Comparison of ENCODE assay signal across 8 cellular contexts in genomic region chr6:32188381-32189081, GRCh38. TPM values are rescaled to one million over a fixed set of nuclear protein-coding genes. Genes with fewer than 3 reads are reported as not detected.
DNase-seq lines count a peak whose midpoint lies in the region; ATAC-seq and TF ChIP-seq lines count a peak whose summit lies in the region.

No MANE protein-coding gene starts in this region.

- H3K36me3 ChIP-seq in MG63: peaks cover 5% of the 10 kb centered on the region; the same call in 1 of the 2 replicates
- peaks cover 10 to 58% (median 15%) of the 10 kb centered on the region in 3 experiments for H3K36me3 ChIP-seq in naive thymus-derived CD4-positive, alpha-beta T cell (ENCODE audit: control insufficient read depth in 2 of 3, insufficient read depth in 3 of 3, low read length in 3 of 3)

- H3K4me1 ChIP-seq in naive thymus-derived CD4-positive, alpha-beta T cell (ENCODE audit: control insufficient read depth in 2 of 2, insufficient read depth in 2 of 2, low read length in 2 of 2): peaks cover 20 to 33% of the 10 kb centered on the region in 2 donors

- no peak for ATAC-seq in naive thymus-derived CD4-positive, alpha-beta T cell
- ATAC-seq in HG02678 (IDR thresholded peaks at IDR 0.05; ENCODE audit: unreplicated experiment) (no peak), HG02623 (IDR thresholded peaks at IDR 0.05; ENCODE audit: unreplicated experiment) (no peak)

- POLR2A ChIA-PET in naive thymus-derived CD4-positive, alpha-beta T cell (lab: Charles Lee): interaction anchor here (0.9 to 10.6 kb wide), 6 partner anchors 7 to 657 kb away, joined by 3 to 259 read pairs (median 7); partner anchors contain the start of genes AGPAT1, ATF6B and RNF5
- POLR2A ChIA-PET in HEK293T (lab: Yijun Ruan, JAX): interaction anchor here (11.7 kb wide), 1 partner anchor 10 kb away, joined by 153 read pairs; the partner anchor contains the start of genes AGPAT1 and RNF5

- intact Hi-C loops in naive thymus-derived CD4-positive, alpha-beta T cell (cut with micrococcal nuclease): no loop called here

- H3K27me3 ChIP-seq in MG63: no peaks in the 10 kb centered on the region
- H3K27me3 ChIP-seq in naive thymus-derived CD4-positive, alpha-beta T cell (ENCODE audit: control insufficient read depth in 2 of 2, insufficient read depth in 2 of 2, low read length in 2 of 2): no peaks in the 10 kb centered on the region

- DNase-seq in AG10803 (ENCODE audit: low read depth): peak; percentile 34
- no peak for DNase-seq in MG63
- DNase-seq in coronary artery (ENCODE audit: low spot score): peak; percentile 71
- no peak for DNase-seq in naive thymus-derived CD4-positive, alpha-beta T cell
- DNase-seq in HEK293T (ENCODE audit: extremely low spot score): no peak
- DNase-seq in dedifferentiated amniotic fluid mesenchymal stem cell (ENCODE audit: extremely low spot score): no peak

- peak overlapping the region; percentile 90 to 100 (median 97) for H3K4me3 Mint-ChIP-seq in naive thymus-derived CD4-positive, alpha-beta T cell

- peaks cover 17 to 49% (median 35%) of the 10 kb centered on the region in 5 donors for H3K36me3 Mint-ChIP-seq in naive thymus-derived CD4-positive, alpha-beta T cell

- TF ChIP-seq CTCF in AG10803 (conservative IDR thresholded peaks at IDR 0.05; ENCODE audit: low read length) (no peak; the same call in 1 of the 2 replicates), coronary artery (IDR thresholded peaks at IDR 0.05) (no peak)

- peaks cover 36 to 46% (median 42%) of the 10 kb centered on the region in 7 donors for H3K4me1 Mint-ChIP-seq in naive thymus-derived CD4-positive, alpha-beta T cell

- no peaks in the 10 kb centered on the region for H3K9me3 Mint-ChIP-seq in naive thymus-derived CD4-positive, alpha-beta T cell

- CTCF ChIA-PET in naive thymus-derived CD4-positive, alpha-beta T cell (lab: Charles Lee): interaction anchor here (1.8 kb wide), 1 partner anchor 9 kb away, joined by 5 read pairs; no protein-coding TSS in a partner anchor
- CTCF ChIA-PET in HEK293T (lab: Yijun Ruan, JAX): interaction anchor here (0.6 kb wide), 1 partner anchor 90 kb away, joined by 4 read pairs; no protein-coding TSS in a partner anchor

- peak overlapping the region; percentile 80 to 97 (median 91) for H3K27ac Mint-ChIP-seq in naive thymus-derived CD4-positive, alpha-beta T cell

- H3K27ac ChIP-seq in coronary artery: peak overlapping the region; percentile 98
- H3K27ac ChIP-seq in naive thymus-derived CD4-positive, alpha-beta T cell (ENCODE audit: low read depth, low read length): peak overlapping the region; percentile 97

- H3K9me3 ChIP-seq in MG63: no peaks in the 10 kb centered on the region
- no peaks in the 10 kb centered on the region for H3K9me3 ChIP-seq in naive thymus-derived CD4-positive, alpha-beta T cell (ENCODE audit: control insufficient read depth in 2 of 3, low read length in 3 of 3)

- no peaks in the 10 kb centered on the region for H3K27me3 Mint-ChIP-seq in naive thymus-derived CD4-positive, alpha-beta T cell

- H3K4me3 ChIP-seq in AG10803 (ENCODE audit: low read length) (peak overlapping the region; percentile 79), MG63 (peak overlapping the region; percentile 59), coronary artery (peak overlapping the region; percentile 93)
- H3K4me3 ChIP-seq in naive thymus-derived CD4-positive, alpha-beta T cell (ENCODE audit: low read length): peak overlapping the region; percentile 94

TF ChIP-seq in HEK293T, 16 proteins besides CTCF, POLR2A, EP300 and RAD21:
- no peak for TF ChIP-seq FOXK2 (IDR thresholded peaks at IDR 0.05)
- no peak for TF ChIP-seq CTBP1 (IDR thresholded peaks at IDR 0.05; ENCODE audit: borderline replicate concordance)
- TF ChIP-seq SP1 (IDR thresholded peaks at IDR 0.05): no peak
- TF ChIP-seq ZNF384 (IDR thresholded peaks at IDR 0.05): no peak
- no peak for TF ChIP-seq NFRKB (IDR thresholded peaks at IDR 0.05)
- TF ChIP-seq TARDBP (IDR thresholded peaks at IDR 0.05): no peak

RNA-seq across cellular contexts. Expression of gene PBX2, which starts 1.5 kb away (rescaled TPM):
- total RNA-seq in MG63 (2014; rRNA removed; shearing (Covaris generic); ENCODE audit: low replicate concordance): 10.9 and 13.2 TPM in 2 replicates
- total RNA-seq in naive thymus-derived CD4-positive, alpha-beta T cell: 100 to 1,000 TPM; 105 to 221 (median 144) TPM
- polyA plus RNA-seq in naive thymus-derived CD4-positive, alpha-beta T cell: 1 to 10 TPM; 2.5 to 3.0 TPM

RNA-seq across cellular contexts. Expression of gene GPSM3, which starts 3.9 kb away (rescaled TPM):
- total RNA-seq in MG63 (2014; rRNA removed; shearing (Covaris generic); ENCODE audit: low replicate concordance): 0.10 and 0.20 TPM in 2 replicates
- total RNA-seq in naive thymus-derived CD4-positive, alpha-beta T cell: 100 to 1,000 TPM; 268 to 325 (median 277) TPM
- 100 to 1,000 TPM; 148 to 178 TPM for polyA plus RNA-seq in naive thymus-derived CD4-positive, alpha-beta T cell

RNA-seq across cellular contexts. Expression of gene AGER, which starts 4.5 kb away (rescaled TPM):
- total RNA-seq in MG63 (2014; rRNA removed; shearing (Covaris generic); ENCODE audit: low replicate concordance): 1.4 TPM in 1 of 2 replicates, not detected in the other
- 10 to 100 TPM; 32.6 to 92.2 (median 38.0) TPM for total RNA-seq in naive thymus-derived CD4-positive, alpha-beta T cell
- under 1 TPM in 1 of 2 donors, not detected in 1; 0.47 TPM for polyA plus RNA-seq in naive thymus-derived CD4-positive, alpha-beta T cell

RNA-seq across cellular contexts. Expression of gene RNF5, which starts 10.3 kb away (rescaled TPM):
- 28.7 and 38.3 TPM in 2 replicates for total RNA-seq in MG63 (2014; rRNA removed; shearing (Covaris generic); ENCODE audit: low replicate concordance)
- 10 to 100 TPM; 17.0 to 50.6 (median 40.9) TPM for total RNA-seq in naive thymus-derived CD4-positive, alpha-beta T cell
- 100 to 1,000 TPM; 107 to 111 TPM for polyA plus RNA-seq in naive thymus-derived CD4-positive, alpha-beta T cell

RNA-seq across cellular contexts. Expression of gene AGPAT1, which starts 12.6 kb away (rescaled TPM):
- total RNA-seq in MG63 (2014; rRNA removed; shearing (Covaris generic); ENCODE audit: low replicate concordance): 22.8 and 24.8 TPM in 2 replicates
- total RNA-seq in naive thymus-derived CD4-positive, alpha-beta T cell: 10 to 100 TPM; 25.0 to 46.1 (median 31.6) TPM
- 10 to 100 TPM; 19.3 to 19.5 TPM for polyA plus RNA-seq in naive thymus-derived CD4-positive, alpha-beta T cell

Comparison
In these comparisons a context has a peak if more than half of its experiments do, and no peak if none do; other contexts are left out.
1. DNase-seq: peak in AG10803 (single experiment) and coronary artery (single experiment); none in MG63 (single experiment), naive thymus-derived CD4-positive, alpha-beta T cell (0 of 9), HEK293T (single experiment) and dedifferentiated amniotic fluid mesenchymal stem cell (single experiment).
2. RNA of gene GPSM3, which starts 3.9 kb away (total RNA-seq): 268 to 325 TPM in naive thymus-derived CD4-positive, alpha-beta T cell; 0.10 to 0.20 TPM in MG63; every median in the first group is over 100 times any median in the second.
3. RNA of gene AGER, which starts 4.5 kb away (total RNA-seq): 32.6 to 92.2 TPM in naive thymus-derived CD4-positive, alpha-beta T cell; 1.4 TPM in MG63; every median in the first group is over 10 times any median in the second.
4. Peak in every context shown above with its lines, with median percentiles within 50 percentile points of each other: H3K4me3 ChIP-seq.